Comparison of ENCODE assay signal across 8 cellular contexts in genomic region chr17:78168906-78169793, GRCh38. TPM values are rescaled to one million over a fixed set of nuclear protein-coding genes. Genes with fewer than 3 reads are reported as not detected.
DNase-seq lines count a peak whose midpoint lies in the region; ATAC-seq lines count a peak whose summit lies in the region.

No MANE protein-coding gene starts in this region.

- peak overlapping the region; percentile 65 for H3K4me3 ChIP-seq in iPS-15b (ENCODE audit: low read depth, low read length)
- H3K4me3 ChIP-seq in skeletal muscle satellite cell (ENCODE audit: low read length), result peak overlapping the region; percentile 73

- no peaks in the 10 kb centered on the region for H3K27me3 Mint-ChIP-seq in T-cell

- ATAC-seq in Right ventricle myocardium inferior (peak; percentile 27), HG03442 (IDR thresholded peaks at IDR 0.05; ENCODE audit: unreplicated experiment) (peak; percentile 22), T-cell (replicated peaks in 1 of 4) (peak; percentile 20 to 71 (median 26))

- H3K36me3 ChIP-seq in iPS-15b (ENCODE audit: control insufficient read depth, insufficient read depth, low read length) (peaks cover 30% of the 10 kb centered on the region), skeletal muscle satellite cell (ENCODE audit: insufficient read depth, low read length) (no peaks in the 10 kb centered on the region)

- peak overlapping the region; percentile 66 to 70 (median 68) for H3K4me3 Mint-ChIP-seq in T-cell

- peaks cover 4% of the 10 kb centered on the region for H3K36me3 Mint-ChIP-seq in T-cell

- H3K27ac Mint-ChIP-seq in T-cell, result peak overlapping the region; percentile 79 to 82

- H3K9me3 Mint-ChIP-seq in T-cell, result no peaks in the 10 kb centered on the region

- DNase-seq in Right ventricle myocardium inferior (ENCODE audit: missing footprints), result no peak
- no peak for DNase-seq in cardiac septum (ENCODE audit: low spot score)
- peak in 31 of 34 experiments; percentile 28 to 66 (median 46) for DNase-seq in T-cell
- DNase-seq in astrocyte of the hippocampus (ENCODE audit: low read depth, low spot score), result peak; percentile 70
- DNase-seq in middle frontal gyrus (ENCODE audit: extremely low spot score, low spot score), result no peak

- peak overlapping the region; percentile 89 for H3K4me2 ChIP-seq in skeletal muscle satellite cell (ENCODE audit: low read length)

- no peak overlapping the region for H3K9ac ChIP-seq in iPS-15b (ENCODE audit: low read depth, low read length)
- H3K9ac ChIP-seq in skeletal muscle satellite cell (ENCODE audit: low read depth, low read length), result peak overlapping the region; percentile 58

- CTCF ChIA-PET in T-cell (lab: Charles Lee), result no interaction called here

- no peaks in the 10 kb centered on the region for H3K27me3 ChIP-seq in iPS-15b (ENCODE audit: control insufficient read depth, insufficient read depth, low read length)
- peaks cover 9% of the 10 kb centered on the region for H3K27me3 ChIP-seq in skeletal muscle satellite cell (ENCODE audit: control insufficient read depth, insufficient read depth, low read length)

- intact Hi-C loops in Right ventricle myocardium inferior (cut with DNase I), result loop anchor here (2.0 kb wide), 1 partner anchor 24 kb away; no protein-coding TSS in a partner anchor
- intact Hi-C loops in cardiac septum (cut with DNase I), result loop anchor here (2.0 kb wide), 1 partner anchor 40 kb away; the partner anchor contains the start of gene TMC6

- peaks cover 28 to 47% (median 46%) of the 10 kb centered on the region in 3 donors for H3K4me1 Mint-ChIP-seq in T-cell

- no peaks in the 10 kb centered on the region for H3K9me3 ChIP-seq in iPS-15b (ENCODE audit: control insufficient read depth, insufficient read depth, low read length)
- no peaks in the 10 kb centered on the region for H3K9me3 ChIP-seq in skeletal muscle satellite cell (replicated peaks; ENCODE audit: low read length)

- POLR2A ChIA-PET in T-cell (lab: Charles Lee), result no interaction called here

- H3K4me1 ChIP-seq in iPS-15b (ENCODE audit: control insufficient read depth, insufficient read depth, low read length) (peaks cover 10% of the 10 kb centered on the region), skeletal muscle satellite cell (ENCODE audit: control insufficient read depth, insufficient read depth, low read length) (peaks cover 15% of the 10 kb centered on the region)

RNA-seq across cellular contexts. Expression of gene SYNGR2, which starts 0.8 kb away (rescaled TPM):
- 120 TPM for total RNA-seq in Right ventricle myocardium inferior
- 116 TPM for total RNA-seq in cardiac septum
- total RNA-seq in T-cell, result 10 to 100 TPM; 56.0 to 86.3 (median 74.6) TPM
- total RNA-seq in skeletal muscle satellite cell (2012; rRNA removed), result 2.0 and 2.6 TPM in 2 replicates

RNA-seq across cellular contexts. Expression of gene TK1, which starts 17.7 kb away (rescaled TPM):
- total RNA-seq in Right ventricle myocardium inferior (5.2 TPM), cardiac septum (1.2 TPM), T-cell (1 to 10 TPM; 1.6 to 3.3 (median 2.2) TPM)
- 60.1 and 77.8 TPM in 2 replicates for total RNA-seq in skeletal muscle satellite cell (2012; rRNA removed)

RNA-seq across cellular contexts. Expression of gene AFMID, which starts 18.0 kb away (rescaled TPM):
- total RNA-seq in Right ventricle myocardium inferior (38.2 TPM), cardiac septum (22.3 TPM), T-cell (1 to 10 TPM; 2.3 to 5.9 (median 3.4) TPM)
- 20.5 and 35.4 TPM in 2 replicates for total RNA-seq in skeletal muscle satellite cell (2012; rRNA removed)

RNA-seq across cellular contexts. Expression of gene C17orf99, which starts 23.0 kb away (rescaled TPM):
- not detected for total RNA-seq in Right ventricle myocardium inferior
- total RNA-seq in cardiac septum, result not detected
- total RNA-seq in T-cell, result under 1 TPM in 1 of 5 donors, not detected in 4; 0.73 TPM
- total RNA-seq in skeletal muscle satellite cell (2012; rRNA removed), result not detected in 2 replicates

RNA-seq across cellular contexts. Expression of gene TMC8, which starts 38.6 kb away (rescaled TPM):
- total RNA-seq in Right ventricle myocardium inferior (4.3 TPM), cardiac septum (2.2 TPM), T-cell (100 to 1,000 TPM; 301 to 631 (median 431) TPM)
- total RNA-seq in skeletal muscle satellite cell (2012; rRNA removed), result not detected in 2 replicates

Comparison
In these comparisons a context has a peak if more than half of its experiments do, and no peak if none do; other contexts are left out.
1. DNase-seq: peak in T-cell (31 of 34) and astrocyte of the hippocampus (single experiment); none in Right ventricle myocardium inferior (single experiment), cardiac septum (single experiment) and middle frontal gyrus (single experiment).
2. Peak in every context shown above with its lines, with median percentiles within 50 percentile points of each other: ATAC-seq.